ENCODE assay signal across 17 cellular contexts in genomic region chr17:34850023-34850422, GRCh38.
"Had no signal": no experiment of that assay in that cellular context is flagged by ENCODE, and none has a peak within 500 bp of the region (broad histone marks: within the 10 kb centered on the region; RNA-seq: fewer than 3 reads in every experiment).

No MANE protein-coding gene starts in this region.

- DNase-seq: activated CD4-positive, alpha-beta T cell treated with anti-CD3 and anti-CD28 coated beads for 1 hour; activated CD4-positive, alpha-beta T cell treated with anti-CD3 and anti-CD28 coated beads, Interleukin-2, amount 50 U/mL, for 48 hours; activated CD8-positive, alpha-beta memory T cell treated with anti-CD3 and anti-CD28 coated beads, Interleukin-2, amount 10 ng/mL, durations not matched to agents 7 days and 5 days; activated effector memory CD4-positive, alpha-beta T cell treated with Interleukin-2 at 50 U/mL for 16 hours; activated T-cell treated with anti-CD3 and anti-CD28 coated beads, Interleukin-2, amount 50 U/mL, for 24 hours; dermis blood vessel endothelial cell; endodermal cell; heart left ventricle; left ventricle myocardium inferior; stimulated activated CD4-positive, alpha-beta T cell treated with anti-CD3 and anti-CD28 coated beads, Interleukin-15, amount 100 ng/mL, for 24 hours; stimulated activated CD4-positive, alpha-beta T cell treated with anti-CD3 and anti-CD28 coated beads, Interleukin-4, amount 100 ng/mL, for 4 hours; T-helper 9 cell; uterus had no signal

- H3K36me3 ChIP-seq: heart left ventricle, left ventricle myocardium inferior, neural progenitor cell, uterus had no signal

- H3K9me3 ChIP-seq: heart left ventricle, left ventricle myocardium inferior, uterus had no signal

- H3K79me2 ChIP-seq: parathyroid adenoma had no signal

- H3K27ac ChIP-seq: heart left ventricle, left ventricle myocardium inferior, neural progenitor cell, parathyroid adenoma, uterus had no signal

- H3K27me3 ChIP-seq: heart left ventricle, neural progenitor cell, uterus had no signal

- FAIRE-seq: frontal cortex, keratinocyte had no signal

- H3K4me3 ChIP-seq: heart left ventricle, left ventricle myocardium inferior, neural progenitor cell, uterus had no signal

- H2AFZ ChIP-seq: neural progenitor cell, parathyroid adenoma had no signal

- H3K9ac ChIP-seq: neural progenitor cell, parathyroid adenoma had no signal

- ATAC-seq: activated CD8-positive, alpha-beta memory T cell treated with anti-CD3 and anti-CD28 coated beads, Interleukin-2, amount 10 ng/mL, durations not matched to agents 7 days and 5 days; heart left ventricle had no signal

- H3K4me1 ChIP-seq: neural progenitor cell, parathyroid adenoma, uterus had no signal

- H3K4me2 ChIP-seq: neural progenitor cell had no signal
